In the genomic region with DNA sequence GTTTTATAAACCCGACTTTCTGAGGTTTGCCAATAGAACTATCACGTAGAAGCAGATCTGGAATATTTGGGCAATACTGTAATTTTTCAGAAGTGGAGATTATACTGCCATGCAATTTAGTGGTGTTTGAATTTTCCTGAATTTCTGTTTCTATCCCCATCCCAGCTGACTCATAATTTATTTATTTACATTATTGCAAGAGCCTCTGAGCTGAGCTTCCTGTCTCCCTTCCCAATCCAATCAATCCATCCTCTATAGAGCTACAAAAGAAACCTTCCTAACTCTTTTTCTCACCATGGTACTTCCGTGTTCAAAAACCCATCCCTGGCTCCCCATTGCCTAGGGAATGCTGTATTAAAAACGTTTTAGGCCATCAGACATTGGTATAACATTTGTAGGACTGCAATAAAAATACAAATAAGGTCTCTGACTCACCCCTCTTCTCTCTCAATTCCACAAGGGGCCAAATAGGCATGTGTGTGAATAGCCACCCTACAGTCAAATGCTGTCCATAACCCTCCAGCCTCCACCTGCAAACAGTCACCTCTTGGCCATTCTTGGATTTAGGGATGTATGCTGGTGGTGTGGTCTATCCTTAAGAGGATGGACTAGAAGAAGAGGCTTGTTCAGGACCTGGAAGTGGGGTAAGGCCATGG, we compare ENCODE assay signal across 17 cellular contexts.
"Had no signal": no experiment of that assay in that cellular context is flagged by ENCODE, and none has a peak within 500 bp of the region (broad histone marks: within the 10 kb centered on the region; RNA-seq: fewer than 3 reads in every experiment).

No MANE protein-coding gene starts in this region.

- H3K4me1 ChIP-seq: ascending aorta, colonic mucosa, lower lobe of right lung, pancreas, testis had no signal

- H3K4me3 ChIP-seq: ascending aorta, colonic mucosa, lower lobe of right lung, pancreas, testis had no signal

- H3K27ac Mint-ChIP-seq: activated CD4-positive, alpha-beta memory T cell treated with anti-CD3 and anti-CD28 coated beads for 36 hours; activated naive CD8-positive, alpha-beta T cell treated with anti-CD3 and anti-CD28 coated beads, Interleukin-2, amount 10 ng/mL, durations not matched to agents 7 days and 5 days; activated T-cell treated with anti-CD3 and anti-CD28 coated beads, Interleukin-2, amount 50 U/mL, for 72 hours; naive B cell; stimulated activated naive CD8-positive, alpha-beta T cell treated with anti-CD3 and anti-CD28 coated beads, Interleukin-15, Interleukin-2, amounts not matched to agents 100 ng/mL and 50 ng/mL, for 24 hours; T-helper 2 cell treated with Interferon-gamma antibody and Interleukin-4, amounts not matched to agents 5 μg/mL and 100 μg/mL, for 36 hours had no signal

- H3K36me3 ChIP-seq: ascending aorta, colonic mucosa, lower lobe of right lung, pancreas had no signal

- H3K4me1 Mint-ChIP-seq: activated naive CD8-positive, alpha-beta T cell treated with anti-CD3 and anti-CD28 coated beads, Interleukin-2, amount 10 ng/mL, durations not matched to agents 7 days and 5 days; naive B cell had no signal

- H3K9me3 Mint-ChIP-seq: activated CD4-positive, alpha-beta memory T cell treated with anti-CD3 and anti-CD28 coated beads for 36 hours; naive B cell; stimulated activated naive CD8-positive, alpha-beta T cell treated with anti-CD3 and anti-CD28 coated beads, Interleukin-15, Interleukin-2, amounts not matched to agents 100 ng/mL and 50 ng/mL, for 24 hours; T-helper 2 cell treated with Interferon-gamma antibody and Interleukin-4, amounts not matched to agents 5 μg/mL and 100 μg/mL, for 36 hours had no signal

- H3K27ac ChIP-seq: ascending aorta, colonic mucosa, lower lobe of right lung, pancreas, testis had no signal

- H3K4me3 Mint-ChIP-seq: activated CD4-positive, alpha-beta memory T cell treated with anti-CD3 and anti-CD28 coated beads for 36 hours; activated naive CD8-positive, alpha-beta T cell treated with anti-CD3 and anti-CD28 coated beads, Interleukin-2, amount 10 ng/mL, durations not matched to agents 7 days and 5 days; activated T-cell treated with anti-CD3 and anti-CD28 coated beads, Interleukin-2, amount 50 U/mL, for 72 hours; naive B cell; stimulated activated naive CD8-positive, alpha-beta T cell treated with anti-CD3 and anti-CD28 coated beads, Interleukin-15, Interleukin-2, amounts not matched to agents 100 ng/mL and 50 ng/mL, for 24 hours; T-helper 2 cell treated with Interferon-gamma antibody and Interleukin-4, amounts not matched to agents 5 μg/mL and 100 μg/mL, for 36 hours had no signal

- H3K36me3 Mint-ChIP-seq: activated CD4-positive, alpha-beta memory T cell treated with anti-CD3 and anti-CD28 coated beads for 36 hours; activated naive CD8-positive, alpha-beta T cell treated with anti-CD3 and anti-CD28 coated beads, Interleukin-2, amount 10 ng/mL, durations not matched to agents 7 days and 5 days; naive B cell had no signal

- H3K9me3 ChIP-seq: ascending aorta, colonic mucosa, lower lobe of right lung, pancreas, testis had no signal

- DNase-seq: activated CD4-positive, alpha-beta memory T cell treated with anti-CD3 and anti-CD28 coated beads for 36 hours; activated CD4-positive, CD25-positive, alpha-beta regulatory T cell treated with anti-CD3 and anti-CD28 coated beads, Interleukin-2, amount 50 U/mL, for 72 hours; activated gamma-delta T cell treated with Interleukin-2 at 50 U/mL for 16 hours; activated naive CD8-positive, alpha-beta T cell treated with anti-CD3 and anti-CD28 coated beads, Interleukin-2, amount 10 ng/mL, durations not matched to agents 7 days and 5 days; activated T-cell treated with anti-CD3 and anti-CD28 coated beads, Interleukin-2, amount 50 U/mL, for 72 hours; colonic mucosa; left cardiac atrium; lower lobe of right lung; naive B cell; pancreas; retina; stimulated activated CD4-positive, alpha-beta T cell treated with anti-CD3 and anti-CD28 coated beads, Interleukin-15, amount 100 ng/mL, for 24 hours; stimulated activated CD4-positive, alpha-beta T cell treated with anti-CD3 and anti-CD28 coated beads, Interleukin-4, amount 100 ng/mL, for 24 hours; testis had no signal

- H3K27me3 ChIP-seq: ascending aorta, colonic mucosa, pancreas, testis had no signal

- ATAC-seq: activated T-cell treated with anti-CD3 and anti-CD28 coated beads, Interleukin-2, amount 50 U/mL, for 72 hours; left cardiac atrium; pancreas had no signal
